30 cellular contexts compared by ENCODE assay signal in the genomic region with DNA sequence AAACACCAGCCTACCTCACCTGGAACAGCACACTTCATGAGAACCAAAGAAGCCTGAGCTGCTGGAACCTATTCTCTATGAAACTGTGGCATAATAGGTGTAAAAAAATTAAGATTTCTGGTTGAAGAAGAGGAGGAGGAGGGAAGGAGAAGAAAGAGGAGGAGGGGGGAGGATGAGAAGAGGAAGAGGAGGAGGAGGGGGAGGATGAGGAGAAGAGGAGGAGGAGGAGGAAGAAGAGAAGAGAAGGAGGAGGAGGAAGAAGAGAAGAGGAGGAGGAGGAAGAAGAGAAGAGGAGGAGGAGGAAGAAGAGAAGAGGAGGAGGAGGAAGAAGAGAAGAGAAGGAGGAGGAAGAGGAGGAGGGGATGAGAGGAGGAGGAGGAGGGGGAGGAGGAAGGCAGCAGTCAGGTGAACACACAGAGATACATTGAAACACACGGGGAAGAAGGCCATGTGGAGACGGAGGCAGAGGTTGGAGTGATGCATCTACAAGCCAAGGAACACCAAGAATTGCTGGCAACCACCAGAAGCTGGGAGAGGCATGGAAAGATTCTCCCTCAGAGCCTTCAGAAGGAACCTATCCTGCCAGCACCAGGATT. TPM values are rescaled to one million over a fixed set of nuclear protein-coding genes. Genes with fewer than 3 reads are reported as not detected.
DNase-seq lines count a peak whose midpoint lies in the region; ATAC-seq, FAIRE-seq and TF ChIP-seq lines count a peak whose summit lies in the region.
"Had no signal": no experiment of that assay in that cellular context is flagged by ENCODE, and none has a peak within 500 bp of the region (broad histone marks: within the 10 kb centered on the region; RNA-seq: fewer than 3 reads in every experiment).

No MANE protein-coding gene starts in this region.

- no peak for TF ChIP-seq RAD21 in K562 (CRISPR knock-in tag; conservative IDR thresholded peaks at IDR 0.05 in 1 of 2, IDR thresholded peaks at IDR 0.05 in 1 of 2)
- TF ChIP-seq RAD21 in H1 (IDR thresholded peaks at IDR 0.05 in 1 of 2, conservative IDR thresholded peaks at IDR 0.05 in 1 of 2; ENCODE audit: low read depth in 2 of 2, low read length in 2 of 2): no peak

- CTCF ChIA-PET in HEK293 (lab: Yijun Ruan, JAX) (no interaction called here), K562 (lab: Yijun Ruan, JAX; ENCODE audit: low intra/inter-chr PET ratio) (no interaction called here), H1 (lab: Charles Lee; ENCODE audit: partially characterized antibody) (interaction anchor here (0.6 to 7.2 kb wide), 2 partner anchors 17 to 619 kb away, joined by 3 to 47 read pairs; no protein-coding TSS in a partner anchor), PC-9 (lab: Charles Lee) (no interaction called here)

- H2BK5ac ChIP-seq in H1 (ENCODE audit: low read depth, low read length): no peak overlapping the region

- 0 out of 2 replicates have a peak overlapping the region, but pooled peaks have one; percentile 61 for H2BK20ac ChIP-seq in H1 (ENCODE audit: low read length)

- H3K23me2 ChIP-seq in H1 (ENCODE audit: low read depth, low read length): no peaks in the 10 kb centered on the region

- H2BK12ac ChIP-seq in H1 (ENCODE audit: low read depth, low read length): no peak overlapping the region

- H4K8ac ChIP-seq in H1 (ENCODE audit: extremely low read depth, insufficient read depth, low read length): no peak overlapping the region

- H3K56ac ChIP-seq in H1 (replicated peaks; ENCODE audit: insufficient read length, low read depth, low read length): no peak overlapping the region

- H3K36me3 ChIP-seq in HEK293 (ENCODE audit: control insufficient read depth in 2 of 2, insufficient read depth in 1 of 2, low read length in 2 of 2): no peaks in the 10 kb centered on the region
- no peaks in the 10 kb centered on the region for H3K36me3 ChIP-seq in K562 (ENCODE audit: control insufficient read depth, insufficient read depth, low read length)
- H3K36me3 ChIP-seq in H1 (ENCODE audit: control insufficient read depth in 2 of 4, insufficient read depth in 4 of 4, low read length in 3 of 4): no peaks in the 10 kb centered on the region
- no peaks in the 10 kb centered on the region for H3K36me3 ChIP-seq in PC-9 (ENCODE audit: low read depth)
- H3K36me3 ChIP-seq: BE2C, BLaER1 had no signal

- no peak for TF ChIP-seq EP300 in K562 (IDR thresholded peaks at IDR 0.05; ENCODE audit: low read length)
- TF ChIP-seq EP300 in H1 (IDR thresholded peaks at IDR 0.05; ENCODE audit: borderline replicate concordance in 1 of 2, low read depth in 2 of 2, low read length in 2 of 2): no peak

- peaks cover 2% of the 10 kb centered on the region; the same call in 1 of the 2 replicates for H3K9me3 ChIP-seq in HEK293 (ENCODE audit: control insufficient read depth, insufficient read depth, low read depth, low read length)
- peaks cover 3% of the 10 kb centered on the region for H3K9me3 ChIP-seq in K562 (replicated peaks; ENCODE audit: control insufficient read depth, insufficient read depth, low read depth, low read length)
- peaks cover 0 to 6% of the 10 kb centered on the region in 2 experiments; a peak in 1 of 4 replicates for H3K9me3 ChIP-seq in H1 (ENCODE audit: insufficient read depth in 2 of 2, low read depth in 1 of 2, low read length in 1 of 2)
- no peaks in the 10 kb centered on the region for H3K9me3 ChIP-seq in PC-9 (ENCODE audit: insufficient read depth, low read depth)
- H3K9me3 ChIP-seq: BE2C had no signal

- no peak overlapping the region for H3K4me3 ChIP-seq in HEK293 (ENCODE audit: low read depth, low read length)
- no peak overlapping the region for H3K4me3 ChIP-seq in K562
- H3K4me3 ChIP-seq in H1 (ENCODE audit: extremely low read depth in 1 of 4, insufficient read depth in 2 of 4, low read depth in 3 of 4, low read length in 4 of 4): no peak overlapping the region
- H3K4me3 ChIP-seq in PC-9: no peak overlapping the region
- H3K4me3 ChIP-seq: BLaER1, GM12878 had no signal

- H4K91ac ChIP-seq in H1 (replicated peaks; ENCODE audit: insufficient read length, low read length): no peak overlapping the region

- H3K79me1 ChIP-seq in H1 (ENCODE audit: low read depth, low read length): no peaks in the 10 kb centered on the region

- no peaks in the 10 kb centered on the region for H3K79me2 ChIP-seq in K562 (ENCODE audit: control insufficient read depth, insufficient read depth, low read length)
- H3K79me2 ChIP-seq in H1 (ENCODE audit: control insufficient read depth in 1 of 2, insufficient read depth in 2 of 2, low read length in 2 of 2): no peaks in the 10 kb centered on the region
- H3K79me2 ChIP-seq in PC-9 (ENCODE audit: low read depth): no peaks in the 10 kb centered on the region

- BruUV-seq in K562 (replicated peaks; lab: Mats Ljungman, UMichigan) (no TSS peak), PC-9 (replicated peaks; lab: Mats Ljungman, UMichigan) (no TSS peak)

- H3K23ac ChIP-seq in H1 (ENCODE audit: insufficient read length): no peak overlapping the region

- FAIRE-seq in K562 (lab: Jason Lieb, UNC) (no peak), H1 (lab: Jason Lieb, UNC) (no peak)
- FAIRE-seq: A204.1, GM12878, GM12892, GM18507 had no signal

- H3F3A ChIP-seq in PC-9 (ENCODE audit: insufficient read depth, low read depth): no peaks in the 10 kb centered on the region

- no peak overlapping the region for H2AFZ ChIP-seq in K562 (ENCODE audit: low read depth, low read length)
- H2AFZ ChIP-seq in H1 (ENCODE audit: low read length): no peak overlapping the region
- no peak overlapping the region for H2AFZ ChIP-seq in PC-9

- H4K20me1 ChIP-seq in K562 (replicated peaks; ENCODE audit: control insufficient read depth, insufficient read depth, low read length) (0 out of 2 replicates have a peak, but pooled peaks cover 2% of the 10 kb centered on the region), H1 (replicated peaks in 1 of 2; ENCODE audit: control insufficient read depth in 1 of 2, insufficient read depth in 2 of 2, low read length in 2 of 2) (no peaks in the 10 kb centered on the region), PC-9 (ENCODE audit: insufficient read depth) (no peaks in the 10 kb centered on the region)
- H4K20me1 ChIP-seq: BLaER1 had no signal

- H3K9ac ChIP-seq in K562 (ENCODE audit: insufficient read depth in 1 of 2, low read depth in 2 of 2, low read length in 2 of 2) (no peak overlapping the region), H1 (replicated peaks in 1 of 4; ENCODE audit: extremely low read depth in 1 of 4, low read depth in 3 of 4, low read length in 3 of 4) (no peak overlapping the region)
- H3K9ac ChIP-seq: BLaER1 had no signal

- in situ Hi-C loops in K562 (cut with MboI): no loop called here

- H3K27ac ChIP-seq in HEK293 (ENCODE audit: extremely low read depth, low read depth, low read length): no peak overlapping the region
- H3K27ac ChIP-seq in K562 (ENCODE audit: extremely low read depth, low read depth, low read length): no peak overlapping the region
- H3K27ac ChIP-seq in H1 (ENCODE audit: low read depth, low read length): no peak overlapping the region
- no peak overlapping the region for H3K27ac ChIP-seq in PC-9
- H3K27ac ChIP-seq: BLaER1 had no signal

- H3K4me2 ChIP-seq in K562 (ENCODE audit: insufficient read depth, low read length) (no peak overlapping the region), H1 (ENCODE audit: insufficient read depth in 1 of 2, low read depth in 2 of 2, low read length in 2 of 2) (no peak overlapping the region), PC-9 (no peak overlapping the region)
- H3K4me2 ChIP-seq: BLaER1 had no signal

- H3K18ac ChIP-seq in H1 (ENCODE audit: extremely low read depth, low read length): no peak overlapping the region

- no peak overlapping the region for H3K14ac ChIP-seq in H1 (ENCODE audit: insufficient read length)

- TF ChIP-seq CTCF in HEK293 (tag by site-specific recombination; IDR thresholded peaks at IDR 0.05) (no peak), K562 (IDR thresholded peaks at IDR 0.05 in 2 of 3, conservative IDR thresholded peaks at IDR 0.05 in 1 of 3; ENCODE audit: insufficient read depth in 2 of 3, low read depth in 1 of 3, low read length in 3 of 3) (no peak), H1 (IDR thresholded peaks at IDR 0.05; ENCODE audit: control extremely low read depth in 1 of 3, insufficient read depth in 1 of 3, low read depth in 1 of 3, low read length in 3 of 3) (no peak), PC-9 (conservative IDR thresholded peaks at IDR 0.05) (no peak)

- H3K9me1 ChIP-seq in K562 (ENCODE audit: control insufficient read depth, insufficient read depth, low read length): no peaks in the 10 kb centered on the region

- H3K4me1 ChIP-seq in HEK293 (ENCODE audit: control insufficient read depth, insufficient read depth, low read length) (no peaks in the 10 kb centered on the region), K562 (replicated peaks in 1 of 2; ENCODE audit: control insufficient read depth in 2 of 2, insufficient read depth in 2 of 2, low read length in 2 of 2) (peaks cover 0 to 2% of the 10 kb centered on the region in 2 experiments; a peak in 3 of 5 replicates), H1 (replicated peaks in 1 of 4; ENCODE audit: control insufficient read depth in 3 of 4, insufficient read depth in 4 of 4, low read length in 3 of 4) (no peaks in the 10 kb centered on the region), PC-9 (replicated peaks; ENCODE audit: insufficient read depth) (no peaks in the 10 kb centered on the region)
- H3K4me1 ChIP-seq: BE2C, BLaER1 had no signal

- POLR2A ChIA-PET in HEK293 (lab: Yijun Ruan, JAX) (no interaction called here), K562 (lab: Yijun Ruan, JAX) (interaction anchor here (0.8 to 1.1 kb wide), 2 partner anchors 19 to 43 kb away, joined by 3 read pairs; no protein-coding TSS in a partner anchor), H1 (lab: Charles Lee; ENCODE audit: partially characterized antibody) (interaction anchor here (1.9 kb wide), 1 partner anchor 17 kb away, joined by 5 read pairs; no protein-coding TSS in a partner anchor), PC-9 (lab: Charles Lee; ENCODE audit: unreplicated experiment) (no interaction called here)

- no peak for ATAC-seq in K562
- ATAC-seq: GM12878 had no signal

- H3K4ac ChIP-seq in H1 (replicated peaks; ENCODE audit: insufficient read length, low read depth, low read length): no peak overlapping the region

- 0% methylated on average over 2 of the region's 2 CpGs for WGBS in K562 (ENCODE audit: insufficient coverage, low coverage, missing lambda C conversion rate)
- 95% methylated on average over 2 of the region's 2 CpGs; no CpG with 5 or more reads in 1 of the 2 experiments for WGBS in H1 (ENCODE audit: extremely low coverage in 1 of 2, insufficient coverage in 1 of 2, insufficient read length in 1 of 2, insufficient replicate concordance in 2 of 2, low coverage in 1 of 2, low lambda C conversion rate in 2 of 2, missing lambda C conversion rate in 1 of 2), 2 experiments

- no peak overlapping the region for H4K5ac ChIP-seq in H1 (ENCODE audit: insufficient read length, low read depth, low read length)

- intact Hi-C loops in K562 (cut with micrococcal nuclease): no loop called here
- intact Hi-C loops in PC-9 (cut with micrococcal nuclease; ENCODE audit: unreplicated experiment): no loop called here

- H3K27me3 ChIP-seq in K562 (ENCODE audit: control insufficient read depth in 2 of 2, insufficient read depth in 2 of 2, low read length in 2 of 2) (peaks cover 19 to 26% of the 10 kb centered on the region in 2 experiments), H1 (replicated peaks in 1 of 4; ENCODE audit: control insufficient read depth in 3 of 4, extremely low read depth in 1 of 4, insufficient read depth in 3 of 4, low read length in 3 of 4) (peaks cover 0 to 9% (median 7%) of the 10 kb centered on the region in 4 experiments; a peak in 6 of 7 replicates), PC-9 (ENCODE audit: insufficient read depth, low read depth) (peaks cover 26% of the 10 kb centered on the region)
- H3K27me3 ChIP-seq: BE2C, BLaER1 had no signal

- H3K9me2 ChIP-seq in PC-9 (ENCODE audit: insufficient read depth): no peaks in the 10 kb centered on the region

- no peak overlapping the region for H2BK15ac ChIP-seq in H1 (ENCODE audit: low read length)

- H2BK120ac ChIP-seq in H1 (replicated peaks; ENCODE audit: low read depth, low read length): no peak overlapping the region

- TF ChIP-seq POLR2A in K562 (conservative IDR thresholded peaks at IDR 0.05): no peak
- no peak for TF ChIP-seq POLR2A in H1 (IDR thresholded peaks at IDR 0.05; ENCODE audit: control extremely low read depth in 1 of 2, low read depth in 2 of 2, low read length in 2 of 2)
- TF ChIP-seq POLR2A in erythroblast (IDR thresholded peaks at IDR 0.05; ENCODE audit: low read length): no peak

- no peak overlapping the region for H2AK5ac ChIP-seq in H1 (ENCODE audit: low read depth, low read length)

- DNase-seq in K562 (ENCODE audit: extremely low read depth in 1 of 4, low spot score in 3 of 4) (no peak), H1 (ENCODE audit: low read depth in 1 of 2, low spot score in 2 of 2) (no peak), erythroblast (lab: John Stamatoyannopoulos, UW) (no peak), PC-9 (no peak)
- DNase-seq: 8988T; ACHN; BE2C; C1 segment of cervical spinal cord; CD4-positive, alpha-beta memory T cell; CD4-positive, CD25-positive, alpha-beta regulatory T cell; CD8-positive, alpha-beta memory T cell; COR-L47; DMS 273 treated with DMSO at 0.1 percent for 48 hours; DMS153; DMS53; DMS79; DND-41; EL; GDM1 had no signal

RNA-seq across cellular contexts. Expression of a gene that starts 8.2 kb away (rescaled TPM):
- not detected in 2 replicates for total RNA-seq in K562 (2011; cell fraction: chromatin; rRNA removed; ENCODE audit: low replicate concordance)
- total RNA-seq in K562 (2011; cell fraction: nucleolus; rRNA removed): not detected in 2 replicates
- total RNA-seq in K562 (2011; cell fraction: nucleoplasm; rRNA removed): not detected in 2 replicates
- total RNA-seq in K562 (2014; rRNA removed) (0.36 TPM in 1 of 2 replicates, not detected in the other), K562 (2014; rRNA removed; fragmentation: Illumina TruSeq; extraction: Trizol) (not detected in 2 replicates), K562 (2015; rRNA removed; fragmentation: Illumina TruSeq; extraction: Trizol) (0.15 TPM in 1 of 2 replicates, not detected in the other), K562 (2021) (not detected in 2 replicates), PC-9 (2021) (not detected in 2 replicates)
- polyA plus RNA-seq in K562 (2011; rRNA removed) (0.07 TPM in 1 of 2 replicates, not detected in the other), K562 (2014; fragmentation: Illumina TruSeq; extraction: Trizol) (0.07 TPM in 1 of 2 replicates, not detected in the other), K562 (2014; fragmentation: Nextera tagmentation; extraction: Ambion mirVana) (not detected), K562 (2014; rRNA removed) (not detected in 2 replicates), H1 (2011; rRNA removed) (23.5 and 49.6 TPM in 2 replicates)
- 0.16 TPM in 1 of 2 replicates, not detected in the other for polyA plus RNA-seq in K562 (2011; cell fraction: cytosol; rRNA removed)
- polyA plus RNA-seq in K562 (2011; cell fraction: nucleus; rRNA removed): 0.11 and 0.18 TPM in 2 replicates
- polyA plus RNA-seq in K562 (2012): 0.08 and 0.14 TPM in 2 replicates
- not detected in 2 replicates for polyA minus RNA-seq in K562 (2011; rRNA and poly(A)+ RNA removed)
- polyA minus RNA-seq in K562 (2011; cell fraction: cytosol; rRNA and poly(A)+ RNA removed): not detected in 2 replicates
- not detected in 2 replicates for polyA minus RNA-seq in K562 (2011; cell fraction: nucleus; rRNA and poly(A)+ RNA removed)
- 56.2 and 58.2 TPM in 2 replicates for total RNA-seq in H1 (2021; fragmentation: NEBNext Ultra II Directional; extraction: Animal tissue kit (Norgen Biotek cat#: 25700))
- polyA plus RNA-seq in H1 (2011; cell fraction: cytosol; rRNA removed): 29.2 TPM
- 34.0 TPM for polyA plus RNA-seq in H1 (2011; cell fraction: nucleus; rRNA removed)
- 27.7 to 38.9 TPM (median 29.2 TPM) in 4 replicates for polyA plus RNA-seq in H1 (2012, experiment 1 of 2)
- 32.8 TPM for polyA plus RNA-seq in H1 (2012, experiment 2 of 2)
- polyA plus RNA-seq in H1 (2013, experiment 1 of 2): 60.4 TPM
- 60.9 TPM for polyA plus RNA-seq in H1 (2013, experiment 2 of 2)
- 9.3 and 14.8 TPM in 2 replicates for polyA minus RNA-seq in H1 (2011; rRNA and poly(A)+ RNA removed)
- 31.8 TPM for polyA minus RNA-seq in H1 (2011; cell fraction: cytosol; rRNA and poly(A)+ RNA removed)
- 13.7 TPM for polyA minus RNA-seq in H1 (2011; cell fraction: nucleus; rRNA and poly(A)+ RNA removed)
- total RNA-seq: A673; CD4-positive, CD25-positive, alpha-beta regulatory T cell; CD8-positive, alpha-beta memory T cell; Daoy; G401; GM12878 had no signal
- polyA plus RNA-seq: AG04450; CD14-positive monocyte; CD4-positive, alpha-beta memory T cell; CD4-positive, CD25-positive, alpha-beta regulatory T cell; CD8-positive, alpha-beta memory T cell had no signal

Comparison
In these comparisons a context has a peak if more than half of its experiments do, and no peak if none do; other contexts are left out.
1. RNA of a gene that starts 8.2 kb away (total RNA-seq): 56.2 to 58.2 TPM in H1; 0.15 to 0.36 TPM in K562 and not detected in PC-9; every median in the first group is over 10 times any median in the second.
2. POLR2A ChIA-PET loops: an anchor here in K562 (0.8 to 1.1 kb wide) and H1 (1.9 kb wide); none called in HEK293 and PC-9.